1 cellular context compared by ENCODE assay signal in the genomic region with DNA sequence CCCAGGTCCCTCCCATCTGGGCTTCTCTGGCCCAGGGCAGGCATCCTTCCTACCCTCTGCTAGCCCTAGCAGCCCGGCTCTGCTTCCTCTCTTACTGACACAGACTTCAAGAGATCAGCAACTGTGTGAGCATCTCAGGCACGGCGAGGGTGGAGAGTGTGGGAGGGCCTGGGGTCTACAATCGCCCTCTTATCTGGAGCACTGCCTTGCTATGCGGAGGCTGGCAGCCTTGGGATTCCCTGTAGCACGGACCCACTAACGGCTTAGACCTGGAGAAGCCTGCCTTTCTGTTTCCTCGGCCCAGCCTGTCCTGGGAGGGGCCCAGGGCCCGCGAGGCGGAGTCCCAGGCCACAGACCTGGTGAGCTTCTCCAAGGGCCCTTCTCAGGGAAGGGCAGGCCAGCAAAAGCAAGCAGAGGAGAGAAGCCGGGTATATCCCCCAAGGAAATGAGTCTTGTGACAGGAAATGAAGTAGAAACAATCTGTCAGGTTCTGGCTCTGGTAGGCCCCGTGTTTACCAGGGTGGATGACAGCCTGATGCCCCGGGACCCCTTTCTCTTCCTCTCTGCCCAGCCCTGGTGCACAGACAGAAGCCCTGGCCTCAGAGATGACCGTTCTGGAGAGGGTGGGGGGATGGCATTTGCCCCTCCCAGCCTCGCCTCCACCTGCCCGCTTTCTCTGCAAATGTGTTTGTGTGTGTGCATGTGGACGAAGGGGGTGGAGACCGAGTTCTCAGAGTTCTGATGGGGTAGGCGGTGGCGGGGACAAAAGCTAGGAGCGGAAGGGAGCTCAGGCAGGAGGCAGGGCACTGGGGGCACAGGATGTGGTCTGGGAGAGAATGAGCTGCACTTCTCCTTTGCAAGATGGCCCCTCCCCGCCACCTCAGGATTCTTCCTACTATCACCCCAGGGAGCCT.
TF ChIP-seq lines count a peak whose summit lies in the region.

No MANE protein-coding gene starts in this region.

TF ChIP-seq in HCT116, 20 proteins besides CTCF, POLR2A, EP300 and RAD21 (continued from another document):
- TF ChIP-seq EZH2phosphoT487 (IDR thresholded peaks at IDR 0.05; ENCODE audit: borderline replicate concordance): no peak
- TF ChIP-seq SIN3A (IDR thresholded peaks at IDR 0.05; ENCODE audit: low read depth): no peak
